In the genomic region with DNA sequence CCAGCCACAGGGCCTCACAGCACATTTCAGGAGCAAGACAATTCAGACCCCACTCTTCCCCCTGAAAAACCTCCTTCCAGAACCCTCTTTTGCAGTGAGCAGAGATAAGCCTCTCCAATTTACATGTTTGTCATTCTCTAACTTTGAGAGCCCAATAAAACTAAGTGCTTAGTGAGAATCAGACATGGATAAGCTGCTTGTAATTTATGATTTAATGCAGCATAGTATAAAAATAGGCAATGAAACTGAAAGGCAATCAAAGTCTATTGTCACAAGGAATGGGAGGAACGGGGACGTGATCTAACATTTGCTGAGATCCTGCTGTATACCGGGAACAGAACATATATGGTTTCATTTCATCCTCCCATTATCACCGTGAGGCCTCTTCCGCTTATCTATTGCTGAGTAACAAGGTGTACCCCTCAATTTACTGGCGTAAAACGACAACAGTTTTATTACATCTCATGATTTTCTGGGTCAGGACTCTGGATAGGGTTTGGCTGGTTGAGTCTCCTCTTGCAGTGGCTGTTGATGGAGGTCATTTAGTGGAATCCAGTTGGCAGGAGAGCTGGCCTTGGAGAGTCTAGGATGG, we compare ENCODE assay signal across 17 cellular contexts.
DNase-seq lines count a peak whose midpoint lies in the region; ATAC-seq, FAIRE-seq and TF ChIP-seq lines count a peak whose summit lies in the region.
"Had no signal": no experiment of that assay in that cellular context is flagged by ENCODE, and none has a peak within 500 bp of the region (broad histone marks: within the 10 kb centered on the region; RNA-seq: fewer than 3 reads in every experiment).

No MANE protein-coding gene starts in this region.

- CTCF ChIA-PET in H1 (lab: Charles Lee; ENCODE audit: partially characterized antibody) = interaction anchor here (1.2 to 1.9 kb wide), 2 partner anchors 10 to 14 kb away, joined by 3 to 8 read pairs; no protein-coding TSS in a partner anchor

- no peaks in the 10 kb centered on the region for H3K79me1 ChIP-seq in H1 (ENCODE audit: low read depth, low read length)

- POLR2A ChIA-PET in H1 (lab: Charles Lee; ENCODE audit: partially characterized antibody) = no interaction called here

- no peak for TF ChIP-seq EP300 in H1 (IDR thresholded peaks at IDR 0.05; ENCODE audit: borderline replicate concordance in 1 of 2, low read depth in 2 of 2, low read length in 2 of 2)

- H3K4me3 ChIP-seq in H1 (ENCODE audit: extremely low read depth in 1 of 4, insufficient read depth in 2 of 4, low read depth in 3 of 4, low read length in 4 of 4) (no peak overlapping the region), small intestine (ENCODE audit: low read depth in 1 of 2, low read length in 2 of 2) (no peak overlapping the region)
- H3K4me3 ChIP-seq: BLaER1, GM23338 had no signal

- no peak overlapping the region for H4K91ac ChIP-seq in H1 (replicated peaks; ENCODE audit: insufficient read length, low read length)

- H3K4me1 ChIP-seq in H1 (replicated peaks in 1 of 4; ENCODE audit: control insufficient read depth in 3 of 4, insufficient read depth in 4 of 4, low read length in 3 of 4) (peaks cover 0 to 4% (median 0%) of the 10 kb centered on the region in 4 experiments; a peak in 2 of 7 replicates), small intestine (ENCODE audit: control insufficient read depth in 2 of 2, insufficient read depth in 1 of 2, low read depth in 1 of 2, low read length in 1 of 2) (no peaks in the 10 kb centered on the region)
- H3K4me1 ChIP-seq: BLaER1 had no signal

- no peaks in the 10 kb centered on the region for H4K20me1 ChIP-seq in H1 (replicated peaks in 1 of 2; ENCODE audit: control insufficient read depth in 1 of 2, insufficient read depth in 2 of 2, low read length in 2 of 2)
- H4K20me1 ChIP-seq: BLaER1 had no signal

- no peak overlapping the region for H2BK120ac ChIP-seq in H1 (replicated peaks; ENCODE audit: low read depth, low read length)

- no peak overlapping the region for H2AFZ ChIP-seq in H1 (ENCODE audit: low read length)
- H2AFZ ChIP-seq: GM23338 had no signal

- no peak overlapping the region for H3K18ac ChIP-seq in H1 (ENCODE audit: extremely low read depth, low read length)

- H4K5ac ChIP-seq in H1 (ENCODE audit: insufficient read length, low read depth, low read length) = no peak overlapping the region

- H3K79me2 ChIP-seq in H1 (ENCODE audit: control insufficient read depth in 1 of 2, insufficient read depth in 2 of 2, low read length in 2 of 2) = no peaks in the 10 kb centered on the region

- H3K4me2 ChIP-seq in H1 (ENCODE audit: insufficient read depth in 1 of 2, low read depth in 2 of 2, low read length in 2 of 2) = no peak overlapping the region
- H3K4me2 ChIP-seq: BLaER1, GM23338 had no signal

- no peaks in the 10 kb centered on the region for H3K23me2 ChIP-seq in H1 (ENCODE audit: low read depth, low read length)

- H3K23ac ChIP-seq in H1 (ENCODE audit: insufficient read length) = no peak overlapping the region

- WGBS in H1 (ENCODE audit: extremely low coverage in 1 of 2, insufficient coverage in 1 of 2, insufficient read length in 1 of 2, insufficient replicate concordance in 2 of 2, low coverage in 1 of 2, low lambda C conversion rate in 2 of 2, missing lambda C conversion rate in 1 of 2), 2 experiments = 88% methylated on average over 7 of the region's 7 CpGs; no CpG with 5 or more reads in 1 of the 2 experiments
- 17 to 72% (median 35%) methylated on average over 7 of the region's 7 CpGs for WGBS in small intestine, 3 donors

- H3K36me3 ChIP-seq in H1 (ENCODE audit: control insufficient read depth in 2 of 4, insufficient read depth in 4 of 4, low read length in 3 of 4) = no peaks in the 10 kb centered on the region
- H3K36me3 ChIP-seq in small intestine (ENCODE audit: control insufficient read depth in 2 of 2, insufficient read depth in 2 of 2, low read length in 2 of 2) = no peaks in the 10 kb centered on the region
- H3K36me3 ChIP-seq: BLaER1 had no signal

- DNase-seq in NCI-H510A treated with DMSO at 0.1 percent for 48 hours (lab: John Stamatoyannopoulos, UW) (peak; percentile 13), NCI-H510A (lab: John Stamatoyannopoulos, UW) (no peak), DMS153 treated with DMSO at 0.1 percent for 48 hours (lab: John Stamatoyannopoulos, UW; ENCODE audit: unreplicated experiment) (peak; percentile 45), H1 (ENCODE audit: low read depth in 1 of 2, low spot score in 2 of 2) (no peak), small intestine (peak; percentile 20), NCI-H774 (lab: John Stamatoyannopoulos, UW) (no peak)
- DNase-seq: 8988T; CD4-positive, alpha-beta memory T cell; DMS53; GDM1; H7 had no signal

- H3K27me3 ChIP-seq in H1 (replicated peaks in 1 of 4; ENCODE audit: control insufficient read depth in 3 of 4, extremely low read depth in 1 of 4, insufficient read depth in 3 of 4, low read length in 3 of 4) (no peaks in the 10 kb centered on the region), small intestine (ENCODE audit: control insufficient read depth in 2 of 2, insufficient read depth in 2 of 2, low read length in 2 of 2) (no peaks in the 10 kb centered on the region)
- H3K27me3 ChIP-seq: BLaER1 had no signal

- peak overlapping the region; percentile 29; the same call in 1 of the 2 replicates for H2BK15ac ChIP-seq in H1 (ENCODE audit: low read length)

- 0 out of 2 replicates have a peak overlapping the region, but pooled peaks have one; percentile 48 for H2BK20ac ChIP-seq in H1 (ENCODE audit: low read length)

- FAIRE-seq in H1 (lab: Jason Lieb, UNC) (no peak), small intestine (lab: Jason Lieb, UNC) (no peak)
- FAIRE-seq: GM12892, GM18507 had no signal

- TF ChIP-seq RAD21 in H1 (IDR thresholded peaks at IDR 0.05 in 1 of 2, conservative IDR thresholded peaks at IDR 0.05 in 1 of 2; ENCODE audit: low read depth in 2 of 2, low read length in 2 of 2) = no peak

- no peak overlapping the region for H3K56ac ChIP-seq in H1 (replicated peaks; ENCODE audit: insufficient read length, low read depth, low read length)

- no peak overlapping the region for H2BK5ac ChIP-seq in H1 (ENCODE audit: low read depth, low read length)

- no peak for ATAC-seq in HG02973 (IDR thresholded peaks at IDR 0.05; ENCODE audit: unreplicated experiment)
- ATAC-seq: GM23338, HCT116 had no signal

- no peak overlapping the region for H3K9ac ChIP-seq in H1 (replicated peaks in 1 of 4; ENCODE audit: extremely low read depth in 1 of 4, low read depth in 3 of 4, low read length in 3 of 4)
- H3K9ac ChIP-seq: BLaER1 had no signal

- no peak overlapping the region for H4K8ac ChIP-seq in H1 (ENCODE audit: extremely low read depth, insufficient read depth, low read length)

- H2AK5ac ChIP-seq in H1 (ENCODE audit: low read depth, low read length) = 0 out of 2 replicates have a peak overlapping the region, but pooled peaks have one; percentile 24

- H3K9me3 ChIP-seq in H1 (ENCODE audit: insufficient read depth in 2 of 2, low read depth in 1 of 2, low read length in 1 of 2) (0 out of 4 replicates have a peak, but pooled peaks cover 0 to 2% of the 10 kb centered on the region in 2 experiments), small intestine (ENCODE audit: control insufficient read depth, low read depth) (no peaks in the 10 kb centered on the region)
- H3K9me3 ChIP-seq: BLaER1 had no signal

- TF ChIP-seq POLR2A in H1 (IDR thresholded peaks at IDR 0.05; ENCODE audit: control extremely low read depth in 1 of 2, low read depth in 2 of 2, low read length in 2 of 2) = no peak

- no peak overlapping the region for H3K27ac ChIP-seq in H1 (ENCODE audit: low read depth, low read length)
- H3K27ac ChIP-seq in small intestine (ENCODE audit: low read depth in 1 of 2, low read length in 1 of 2) = no peak overlapping the region
- H3K27ac ChIP-seq: BLaER1 had no signal

- no peak overlapping the region for H3K14ac ChIP-seq in H1 (ENCODE audit: insufficient read length)

- no peak overlapping the region for H2BK12ac ChIP-seq in H1 (ENCODE audit: low read depth, low read length)

- no peak for TF ChIP-seq CTCF in H1 (IDR thresholded peaks at IDR 0.05; ENCODE audit: control extremely low read depth in 1 of 3, insufficient read depth in 1 of 3, low read depth in 1 of 3, low read length in 3 of 3)

- H3K4ac ChIP-seq in H1 (replicated peaks; ENCODE audit: insufficient read length, low read depth, low read length) = no peak overlapping the region

TF ChIP-seq in H1, 55 proteins besides CTCF, POLR2A, EP300 and RAD21 (continues in another document):
- TF ChIP-seq JUND (IDR thresholded peaks at IDR 0.05; ENCODE audit: low read length) = no peak
- TF ChIP-seq SAP30 (IDR thresholded peaks at IDR 0.05; ENCODE audit: insufficient read depth, insufficient replicate concordance, low read length) = no peak
- TF ChIP-seq EGR1 (IDR thresholded peaks at IDR 0.05; ENCODE audit: borderline replicate concordance, low read depth, low read length) = no peak
- no peak for TF ChIP-seq CBX5 (IDR thresholded peaks at IDR 0.05; ENCODE audit: low read depth, low read length)
- no peak for TF ChIP-seq TAF1 (IDR thresholded peaks at IDR 0.05; ENCODE audit: low read depth, low read length)
- TF ChIP-seq, protein P1, sequence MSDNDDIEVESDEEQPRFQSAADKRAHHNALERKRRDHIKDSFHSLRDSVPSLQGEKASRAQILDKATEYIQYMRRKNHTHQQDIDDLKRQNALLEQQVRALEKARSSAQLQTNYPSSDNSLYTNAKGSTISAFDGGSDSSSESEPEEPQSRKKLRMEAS (IDR thresholded peaks at IDR 0.05) = no peak
- TF ChIP-seq NRF1 (IDR thresholded peaks at IDR 0.05; ENCODE audit: low read depth, low read length) = no peak
- TF ChIP-seq CTBP2 (IDR thresholded peaks at IDR 0.05; ENCODE audit: borderline replicate concordance, insufficient read depth, insufficient read length, low read length) = no peak
- no peak for TF ChIP-seq CHD1 (IDR thresholded peaks at IDR 0.05; ENCODE audit: low read depth, low read length)
- TF ChIP-seq JUN (IDR thresholded peaks at IDR 0.05; ENCODE audit: low read depth, low read length) = no peak
- no peak for TF ChIP-seq EZH2 (IDR thresholded peaks at IDR 0.05; ENCODE audit: low read depth, low read length, severe bottlenecking)
- TF ChIP-seq SIX5 (IDR thresholded peaks at IDR 0.05; ENCODE audit: low read depth, low read length) = no peak

Comparison
In these comparisons a context has a peak if more than half of its experiments do, and no peak if none do; other contexts are left out.
1. DNase-seq: peak in NCI-H510A treated with DMSO at 0.1 percent for 48 hours (single experiment), DMS153 treated with DMSO at 0.1 percent for 48 hours (single experiment) and small intestine (single experiment); none in NCI-H510A (single experiment), H1 (0 of 2) and NCI-H774 (single experiment).